Comparison of ENCODE assay signal across 1 cellular context in genomic region chr3:123883656-123884257, GRCh38.
TF ChIP-seq lines count a peak whose summit lies in the region.

No MANE protein-coding gene starts in this region.

TF ChIP-seq in GM23338, 12 proteins besides CTCF, POLR2A, EP300 and RAD21 (continued from another document):
- TF ChIP-seq ZNF462 (CRISPR knock-in tag; IDR thresholded peaks at IDR 0.05) (no peak), STAT1 (IDR thresholded peaks at IDR 0.05; ENCODE audit: unreplicated experiment) (no peak), CREB1 (CRISPR knock-in tag; IDR thresholded peaks at IDR 0.05; ENCODE audit: low read depth) (no peak)
